Comparison of ENCODE assay signal across 8 cellular contexts in the genomic region with DNA sequence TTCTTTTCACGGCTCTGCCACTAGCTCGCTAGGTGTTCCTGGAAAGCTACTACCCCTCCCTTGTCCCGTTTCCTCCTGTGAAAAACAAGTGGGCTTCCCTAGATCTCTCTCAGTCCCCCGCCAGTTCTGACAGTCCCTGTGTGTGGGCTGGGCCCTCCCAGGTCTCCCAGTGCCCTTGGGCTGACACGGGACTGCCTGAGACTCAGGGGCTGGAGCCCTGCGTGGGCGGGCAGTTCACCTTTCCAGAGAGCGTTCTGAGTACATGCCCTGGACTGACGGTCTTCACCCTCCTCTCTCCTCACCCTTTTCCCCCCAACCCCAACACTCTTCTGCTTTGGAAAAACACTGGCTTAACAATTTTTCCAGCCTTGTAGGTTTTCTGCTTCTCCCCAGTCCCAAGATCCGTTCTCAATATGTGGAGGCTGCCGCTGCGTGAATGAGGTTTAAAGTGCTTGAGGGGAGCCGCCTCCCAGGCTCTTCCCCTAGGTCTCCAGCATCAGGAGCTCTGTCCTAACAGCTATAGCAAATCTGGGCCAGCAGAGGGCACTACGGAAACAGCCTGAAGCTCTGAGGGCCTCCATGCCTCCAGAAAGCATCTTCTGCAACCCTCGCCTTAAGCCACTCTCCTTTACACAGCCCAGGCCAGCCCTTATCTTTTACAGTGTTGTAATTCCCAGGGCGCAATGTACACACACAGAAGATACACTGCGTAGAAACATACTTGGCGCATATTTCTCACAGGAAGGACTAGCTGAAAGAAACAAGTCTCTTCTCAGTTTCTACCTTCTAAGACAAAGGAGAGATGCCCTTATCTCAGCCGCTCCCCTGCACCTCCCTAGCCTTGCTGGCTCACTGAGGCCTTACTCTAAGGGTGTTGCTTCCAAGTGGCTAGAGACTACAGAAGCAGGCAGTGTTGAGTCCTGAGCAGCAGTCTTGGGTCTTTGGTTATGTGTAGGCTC. TPM values are rescaled to one million over a fixed set of nuclear protein-coding genes. Genes with fewer than 3 reads are reported as not detected.
DNase-seq lines count a peak whose midpoint lies in the region; ATAC-seq and TF ChIP-seq lines count a peak whose summit lies in the region.

No MANE protein-coding gene starts in this region.

- H3K4me1 Mint-ChIP-seq in T-helper 2 cell treated with Interferon-gamma antibody and Interleukin-4, amounts not matched to agents 5 μg/mL and 100 μg/mL, for 36 hours (ENCODE audit: low read depth): no peaks in the 10 kb centered on the region
- H3K4me1 Mint-ChIP-seq in osteocyte (ENCODE audit: unreplicated experiment): no peaks in the 10 kb centered on the region

- TF ChIP-seq CTCF in choroid plexus epithelial cell (conservative IDR thresholded peaks at IDR 0.05; ENCODE audit: low read depth, low read length) (peak; percentile 69), osteocyte (IDR thresholded peaks at IDR 0.05) (peak; percentile 42)

- DNase-seq in ELF-1 (ENCODE audit: low read depth, low spot score) (peak; percentile 85), Kasumi-1 (lab: John Stamatoyannopoulos, UW) (peak; percentile 70 to 72), choroid plexus epithelial cell (ENCODE audit: low read depth) (peak; percentile 48), osteocyte (ENCODE audit: extremely low spot score, unreplicated experiment) (no peak), superior temporal gyrus (ENCODE audit: extremely low spot score) (no peak), middle frontal gyrus (ENCODE audit: extremely low spot score, low spot score) (no peak)
- peak; percentile 22 for DNase-seq in T-helper 2 cell treated with Interferon-gamma antibody and Interleukin-4, amounts not matched to agents 5 μg/mL and 100 μg/mL, for 36 hours (ENCODE audit: low spot score)

- H3K27ac Mint-ChIP-seq in T-helper 2 cell treated with Interferon-gamma antibody and Interleukin-4, amounts not matched to agents 5 μg/mL and 100 μg/mL, for 36 hours: no peak overlapping the region
- no peak overlapping the region for H3K27ac Mint-ChIP-seq in osteocyte (ENCODE audit: unreplicated experiment)

- no peaks in the 10 kb centered on the region for H3K9me3 Mint-ChIP-seq in T-helper 2 cell treated with Interferon-gamma antibody and Interleukin-4, amounts not matched to agents 5 μg/mL and 100 μg/mL, for 36 hours
- no peaks in the 10 kb centered on the region for H3K9me3 Mint-ChIP-seq in osteocyte (ENCODE audit: unreplicated experiment)

- H3K27me3 Mint-ChIP-seq in T-helper 2 cell treated with Interferon-gamma antibody and Interleukin-4, amounts not matched to agents 5 μg/mL and 100 μg/mL, for 36 hours (ENCODE audit: low read depth): peaks cover 7% of the 10 kb centered on the region
- H3K27me3 Mint-ChIP-seq in osteocyte (ENCODE audit: unreplicated experiment): peaks cover 7% of the 10 kb centered on the region

- peak; percentile 70 for ATAC-seq in GM21717 (IDR thresholded peaks at IDR 0.05; ENCODE audit: unreplicated experiment)

- H3K4me3 ChIP-seq in choroid plexus epithelial cell (ENCODE audit: low read depth, low read length): no peak overlapping the region

- no peak overlapping the region for H3K4me3 Mint-ChIP-seq in T-helper 2 cell treated with Interferon-gamma antibody and Interleukin-4, amounts not matched to agents 5 μg/mL and 100 μg/mL, for 36 hours
- no peak overlapping the region for H3K4me3 Mint-ChIP-seq in osteocyte (ENCODE audit: unreplicated experiment)

- no peaks in the 10 kb centered on the region for H3K36me3 Mint-ChIP-seq in T-helper 2 cell treated with Interferon-gamma antibody and Interleukin-4, amounts not matched to agents 5 μg/mL and 100 μg/mL, for 36 hours (ENCODE audit: low read depth)
- H3K36me3 Mint-ChIP-seq in osteocyte (ENCODE audit: unreplicated experiment): no peaks in the 10 kb centered on the region

RNA-seq across cellular contexts. Expression of gene DCD, which starts 10.4 kb away (rescaled TPM):
- total RNA-seq in osteocyte: not detected in 2 replicates

RNA-seq across cellular contexts. Expression of gene LACRT, which starts 23.9 kb away (rescaled TPM):
- not detected in 2 replicates for total RNA-seq in osteocyte

Comparison
In these comparisons a context has a peak if more than half of its experiments do, and no peak if none do; other contexts are left out.
1. DNase-seq: peak in ELF-1 (single experiment), Kasumi-1 (2 of 2), T-helper 2 cell treated with Interferon-gamma antibody and Interleukin-4, amounts not matched to agents 5 μg/mL and 100 μg/mL, for 36 hours (single experiment) and choroid plexus epithelial cell (single experiment); none in osteocyte (single experiment), superior temporal gyrus (single experiment) and middle frontal gyrus (single experiment).